In genomic region chr2:168797286-168797655, GRCh38 we compare ENCODE assay signal across 24 cellular contexts. TPM values are rescaled to one million over a fixed set of nuclear protein-coding genes. Genes with fewer than 3 reads are reported as not detected.
"Had no signal": no experiment of that assay in that cellular context is flagged by ENCODE, and none has a peak within 500 bp of the region (broad histone marks: within the 10 kb centered on the region; RNA-seq: fewer than 3 reads in every experiment).

No MANE protein-coding gene starts in this region.

- H3K27ac ChIP-seq: ascending aorta, PC-9 had no signal

- ATAC-seq: activated naive CD4-positive, alpha-beta T cell treated with anti-CD3 and anti-CD28 coated beads, Interleukin-2, amount 50 U/mL, for 72 hours; activated naive CD8-positive, alpha-beta T cell treated with anti-CD3 and anti-CD28 coated beads, Interleukin-2, amount 50 U/mL, for 24 hours; activated T-cell treated with anti-CD3 and anti-CD28 coated beads, Interleukin-2, amount 50 U/mL, for 4 hours; T-helper 17 cell had no signal

- DNase-seq: activated CD4-positive, alpha-beta memory T cell treated with anti-CD3 and anti-CD28 coated beads for 36 hours; activated CD4-positive, alpha-beta T cell treated with anti-CD3 and anti-CD28 coated beads, Interleukin-2, amount 10 ng/mL, durations not matched to agents 7 days and 5 days; activated CD4-positive, CD25-positive, alpha-beta regulatory T cell; activated CD8-positive, alpha-beta memory T cell treated with anti-CD3 and anti-CD28 coated beads for 24 hours; activated effector memory CD4-positive, alpha-beta T cell treated with anti-CD3 and anti-CD28 coated beads, Interleukin-2, amount 50 U/mL, for 16 hours; activated naive CD4-positive, alpha-beta T cell treated with Interleukin-2 at 50 U/mL for 16 hours; activated naive CD8-positive, alpha-beta T cell treated with anti-CD3 and anti-CD28 coated beads, Interleukin-2, amount 50 U/mL, for 24 hours; activated T-cell treated with anti-CD3 and anti-CD28 coated beads, Interleukin-2, amount 50 U/mL, for 4 hours; amniotic stem cell; body of pancreas; IMR-90; KG1; NCI-H1048; NCI-H146; NCI-H1930; NCI-H2107; NCI-H345; PC-9; SIG-M5; T-helper 17 cell; T-helper 9 cell had no signal

- H3K36me3 ChIP-seq: ascending aorta had no signal

- H3K27me3 ChIP-seq: ascending aorta, body of pancreas had no signal

- H3K4me3 ChIP-seq: ascending aorta, body of pancreas, PC-9 had no signal

- H3K4me1 ChIP-seq: ascending aorta had no signal

- H3K9me3 ChIP-seq: ascending aorta, body of pancreas had no signal

RNA-seq across cellular contexts. Expression of gene NOSTRIN, which starts 5.2 kb away (rescaled TPM):
- total RNA-seq: activated CD4-positive, alpha-beta memory T cell treated with anti-CD3 and anti-CD28 coated beads for 36 hours; activated CD4-positive, alpha-beta T cell treated with anti-CD3 and anti-CD28 coated beads, Interleukin-2, amount 10 ng/mL, durations not matched to agents 7 days and 5 days; activated naive CD4-positive, alpha-beta T cell treated with anti-CD3 and anti-CD28 coated beads, Interleukin-2, amount 50 U/mL, for 72 hours; LHCN-M2; T-helper 17 cell had no signal
